Comparison of ENCODE assay signal across 9 cellular contexts in genomic region chr9:91359734-91360470, GRCh38. TPM values are rescaled to one million over a fixed set of nuclear protein-coding genes. Genes with fewer than 3 reads are reported as not detected.
DNase-seq lines count a peak whose midpoint lies in the region; ATAC-seq and TF ChIP-seq lines count a peak whose summit lies in the region.
"Had no signal": no experiment of that assay in that cellular context is flagged by ENCODE, and none has a peak within 500 bp of the region (broad histone marks: within the 10 kb centered on the region; RNA-seq: fewer than 3 reads in every experiment).

No MANE protein-coding gene starts in this region.

- DNase-seq in Panc1 (ENCODE audit: low read depth, low spot score), result no peak
- peak; percentile 29 for DNase-seq in epithelial cell of esophagus (ENCODE audit: low read depth)
- DNase-seq in prostate gland (ENCODE audit: low spot score), result no peak
- DNase-seq in mucosa of gallbladder (ENCODE audit: low spot score), result no peak
- DNase-seq in retina, result no peak
- no peak for DNase-seq in OCI-M2 (lab: John Stamatoyannopoulos, UW; ENCODE audit: unreplicated experiment)
- DNase-seq: NCI-H187 treated with DMSO at 0.1 percent for 48 hours had no signal

- H3K27ac ChIP-seq in Panc1 (ENCODE audit: low read length) (peak overlapping the region; percentile 17; the same call in 1 of the 2 replicates), prostate gland (peak overlapping the region; percentile 93 to 94)

- CTCF ChIA-PET in Panc1 (lab: Charles Lee), result no interaction called here

- 50% methylated on average over 7 of the region's 7 CpGs for WGBS in prostate gland

- H3K4me1 ChIP-seq in ES-I3 (ENCODE audit: insufficient read depth, low read length) (peaks cover 7% of the 10 kb centered on the region), Panc1 (ENCODE audit: control insufficient read depth, insufficient read depth, low read length) (peaks cover 5% of the 10 kb centered on the region), prostate gland (replicated peaks) (peaks cover 2% of the 10 kb centered on the region)

- H3K9me3 ChIP-seq in ES-I3 (ENCODE audit: control insufficient read depth, insufficient read depth, low read length) (no peaks in the 10 kb centered on the region), Panc1 (ENCODE audit: control insufficient read depth, insufficient read depth, low read depth, low read length) (no peaks in the 10 kb centered on the region), prostate gland (no peaks in the 10 kb centered on the region)

- intact Hi-C loops in Panc1 (cut with micrococcal nuclease; ENCODE audit: unreplicated experiment) (no loop called here), prostate gland (cut with DNase I) (loop anchor here (2.0 to 5.0 kb wide), 3 partner anchors 63 to 168 kb away; partner anchors contain the start of gene NFIL3)

- H3K4me3 ChIP-seq in Panc1 (ENCODE audit: low read depth in 2 of 2, low read length in 2 of 2), result peak overlapping the region in 1 of 2 experiments; percentile 81; a peak in 2 of 4 replicates
- peak overlapping the region; percentile 92 for H3K4me3 ChIP-seq in epithelial cell of esophagus (ENCODE audit: low read length)
- H3K4me3 ChIP-seq in prostate gland, result peak overlapping the region; percentile 97 to 100

- in situ Hi-C loops in Panc1 (cut with HindIII; ENCODE audit: low pct_unique_long_range_greater_than_20kb, low sequenced_read_pairs), result no loop called here

- TF ChIP-seq POLR2A in prostate gland (IDR thresholded peaks at IDR 0.05), result no peak

- ATAC-seq in Panc1 (no peak), HG03354 (IDR thresholded peaks at IDR 0.05; ENCODE audit: poor library complexity, severe bottlenecking, unreplicated experiment) (no peak)

- peak overlapping the region; percentile 94; the same call in 1 of the 2 replicates for H3K9ac ChIP-seq in ES-I3 (ENCODE audit: low read depth, low read length)

- POLR2A ChIA-PET in Panc1 (lab: Charles Lee), result no interaction called here

- TF ChIP-seq CTCF in Panc1 (IDR thresholded peaks at IDR 0.05) (no peak), epithelial cell of esophagus (IDR thresholded peaks at IDR 0.05; ENCODE audit: insufficient read depth, low read depth, low read length, missing control alignments) (no peak), prostate gland (IDR thresholded peaks at IDR 0.05) (no peak)

- no peaks in the 10 kb centered on the region for H3K27me3 ChIP-seq in Panc1 (ENCODE audit: control insufficient read depth, insufficient read depth, low read length)
- no peaks in the 10 kb centered on the region for H3K27me3 ChIP-seq in prostate gland (replicated peaks; ENCODE audit: insufficient read depth)

- H3K36me3 ChIP-seq in ES-I3 (ENCODE audit: insufficient read depth, low read length) (peaks cover 2% of the 10 kb centered on the region; the same call in 1 of the 2 replicates), Panc1 (ENCODE audit: control insufficient read depth, insufficient read depth, low read length) (peaks cover 7% of the 10 kb centered on the region; the same call in 1 of the 2 replicates), prostate gland (no peaks in the 10 kb centered on the region)

- TSS peak; percentile 54 for BruUV-seq in Panc1 (replicated peaks; lab: Mats Ljungman, UMichigan)

RNA-seq across cellular contexts. Expression of gene AUH, which starts 1.8 kb away (rescaled TPM):
- total RNA-seq in Panc1 (2021; ENCODE audit: unreplicated experiment) (7.7 TPM), prostate gland (10 to 100 TPM; 58.0 to 76.1 TPM), mucosa of gallbladder (19.9 TPM)
- 6.0 TPM for polyA plus RNA-seq in Panc1 (2012; ENCODE audit: insufficient read length)
